28 cellular contexts compared by ENCODE assay signal in genomic region chr2:166224197-166224596, GRCh38.
"Had no signal": no experiment of that assay in that cellular context is flagged by ENCODE, and none has a peak within 500 bp of the region (broad histone marks: within the 10 kb centered on the region; RNA-seq: fewer than 3 reads in every experiment).

No MANE protein-coding gene starts in this region.

- H3K9me3 ChIP-seq: colonic mucosa, esophagus muscularis mucosa, esophagus squamous epithelium, gastrocnemius medialis had no signal

- H3K36me3 ChIP-seq: colonic mucosa, esophagus muscularis mucosa, esophagus squamous epithelium, gastrocnemius medialis, gastroesophageal sphincter, heart left ventricle, heart right ventricle had no signal

- H3K4me1 ChIP-seq: colonic mucosa, esophagus muscularis mucosa, esophagus squamous epithelium, foreskin keratinocyte, gastrocnemius medialis, gastroesophageal sphincter, heart left ventricle, heart right ventricle had no signal

- H3K4me3 ChIP-seq: colonic mucosa, coronary artery, dorsolateral prefrontal cortex, esophagus muscularis mucosa, esophagus squamous epithelium, gastrocnemius medialis, gastroesophageal sphincter, heart left ventricle, heart right ventricle had no signal

- FAIRE-seq: colon, endometrium, endothelial cell of umbilical vein, frontal cortex had no signal

- H3K27me3 ChIP-seq: colonic mucosa, dorsolateral prefrontal cortex, esophagus muscularis mucosa, esophagus squamous epithelium, foreskin keratinocyte, gastrocnemius medialis, gastroesophageal sphincter, heart left ventricle, heart right ventricle had no signal

- DNase-seq: colonic mucosa; cortex of kidney; dermis blood vessel endothelial cell; dorsolateral prefrontal cortex; effector CD4-positive, alpha-beta T cell; effector CD8-positive, alpha-beta T cell; effector memory CD4-positive, alpha-beta T cell; effector memory CD8-positive, alpha-beta T cell; endodermal cell; erythroblast; esophagus squamous epithelium; foreskin fibroblast; foreskin keratinocyte; foreskin melanocyte; gastrocnemius medialis; glutamatergic neuron; head of caudate nucleus; heart left ventricle; heart right ventricle had no signal

- H3K27ac ChIP-seq: colonic mucosa, coronary artery, dorsolateral prefrontal cortex, epithelial cell of prostate, esophagus muscularis mucosa, esophagus squamous epithelium, foreskin keratinocyte, gastrocnemius medialis, gastroesophageal sphincter, heart left ventricle, heart right ventricle had no signal

- ATAC-seq: effector memory CD8-positive, alpha-beta T cell; esophagus mucosa; foreskin keratinocyte; gastrocnemius medialis; gastroesophageal sphincter; heart left ventricle; heart right ventricle had no signal
